ENCODE assay signal across 19 cellular contexts in the genomic region with DNA sequence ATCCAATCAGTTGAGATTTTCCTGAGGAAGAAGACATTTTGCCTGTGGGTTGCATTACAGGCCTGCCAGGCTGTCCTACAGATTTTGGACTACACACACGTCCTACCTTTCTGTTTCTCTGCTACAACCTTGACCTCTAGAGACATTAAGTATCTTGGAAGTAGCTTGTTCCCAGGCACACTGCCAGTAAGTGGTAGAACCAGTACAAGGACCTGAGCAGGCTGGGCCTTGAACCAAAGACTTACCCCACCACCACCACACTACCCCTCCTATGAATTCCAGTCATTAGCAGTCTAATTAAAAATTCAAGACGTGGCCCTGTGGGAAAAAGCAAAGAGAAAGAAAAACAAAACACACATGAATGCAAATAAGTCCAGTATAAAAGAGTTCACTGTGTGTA.
A peak's percentile ranks its signal among the peaks of the same experiment; 100 is the strongest.
DNase-seq lines count a peak whose midpoint lies in the region; ATAC-seq and TF ChIP-seq lines count a peak whose summit lies in the region.
"Had no signal": no experiment of that assay in that cellular context is flagged by ENCODE, and none has a peak within 500 bp of the region (broad histone marks: within the 10 kb centered on the region; RNA-seq: fewer than 3 reads in every experiment).

No MANE protein-coding gene starts in this region.

- no peaks in the 10 kb centered on the region for H3K23me2 ChIP-seq in H9 (ENCODE audit: insufficient read length, low read depth, low read length, poor library complexity, severe bottlenecking)

- no peaks in the 10 kb centered on the region for H4K20me1 ChIP-seq in H9 (ENCODE audit: control insufficient read depth, insufficient read depth, insufficient read length)

- POLR2A ChIA-PET in Caco-2 (lab: Charles Lee), result no interaction called here

- H3K27ac ChIP-seq in H9 (ENCODE audit: insufficient read length, low read depth, low read length), result no peak overlapping the region
- H3K27ac ChIP-seq: neutrophil, PC-9 had no signal

- no peak for TF ChIP-seq CTCF in LNCaP clone FGC (IDR thresholded peaks at IDR 0.05; ENCODE audit: control insufficient read depth, extremely low read depth, insufficient read depth)
- TF ChIP-seq CTCF in H9 (conservative IDR thresholded peaks at IDR 0.05), result no peak
- no peak for TF ChIP-seq CTCF in Caco-2 (IDR thresholded peaks at IDR 0.05; ENCODE audit: insufficient read depth in 1 of 2, low read depth in 1 of 2, low read length in 1 of 2, severe bottlenecking in 1 of 2, unreplicated experiment in 1 of 2)

- H3K9me3 Mint-ChIP-seq in effector memory CD8-positive, alpha-beta T cell, result no peaks in the 10 kb centered on the region
- no peaks in the 10 kb centered on the region for H3K9me3 Mint-ChIP-seq in natural killer cell treated with Interleukin-12 subunit alpha and Interleukin-12 subunit beta and Interleukin-15 and Interleukin-18, amount 100 ng/mL, for 72 hours
- H3K9me3 Mint-ChIP-seq in H9 (no peaks in the 10 kb centered on the region; a peak in 2 of 5 replicates), Caco-2 (ENCODE audit: unreplicated experiment) (no peaks in the 10 kb centered on the region)
- H3K9me3 Mint-ChIP-seq: activated T-helper 2 cell treated with anti-CD3 and anti-CD28 coated beads, Interferon-gamma antibody, Interleukin-2, Interleukin-4, amounts not matched to agents 10 μg/mL and 5 μg/mL and 100 μg/mL, durations not matched to agents 14 hours and 24 hours and 36 hours had no signal

- H3K4me3 ChIP-seq in LNCaP clone FGC (ENCODE audit: low read depth, low read length) (no peak overlapping the region), Caco-2 (ENCODE audit: low read depth, low read length) (no peak overlapping the region)
- H3K4me3 ChIP-seq: PC-9 had no signal

- no peak for ATAC-seq in effector memory CD8-positive, alpha-beta T cell (replicated peaks)
- ATAC-seq in natural killer cell treated with Interleukin-12 subunit alpha and Interleukin-12 subunit beta and Interleukin-15 and Interleukin-18, amount 100 ng/mL, for 72 hours, result no peak
- ATAC-seq: left ventricle myocardium superior had no signal

- H3K4me1 Mint-ChIP-seq in effector memory CD8-positive, alpha-beta T cell (ENCODE audit: low read depth in 2 of 2), result peaks cover 28 to 53% of the 10 kb centered on the region in 2 donors
- H3K4me1 Mint-ChIP-seq in natural killer cell treated with Interleukin-12 subunit alpha and Interleukin-12 subunit beta and Interleukin-15 and Interleukin-18, amount 100 ng/mL, for 72 hours (ENCODE audit: low read depth in 2 of 2), result peaks cover 26 to 31% of the 10 kb centered on the region in 2 donors
- peaks cover 2 to 4% of the 10 kb centered on the region in 2 experiments; a peak in 2 of 4 replicates for H3K4me1 Mint-ChIP-seq in H9
- H3K4me1 Mint-ChIP-seq in Caco-2 (ENCODE audit: low read depth, unreplicated experiment), result no peaks in the 10 kb centered on the region

- no peak overlapping the region for H2BK120ac ChIP-seq in H9 (ENCODE audit: low read depth, low read length, poor library complexity, severe bottlenecking)

- H4K5ac ChIP-seq in H9 (ENCODE audit: insufficient read length, low read depth, low read length), result no peak overlapping the region

- no peak overlapping the region for H3K4ac ChIP-seq in H9 (ENCODE audit: low read depth, low read length)

- H3K14ac ChIP-seq in H9 (ENCODE audit: insufficient read depth, low read length), result no peak overlapping the region

- no peak overlapping the region for H3K18ac ChIP-seq in H9 (ENCODE audit: insufficient read length, low read depth, low read length)

- no CpG with 5 or more reads among the region's 2 CpGs for WGBS in H9 (ENCODE audit: extremely low coverage, insufficient read length, low lambda C conversion rate)

- no peaks in the 10 kb centered on the region for H3K27me3 Mint-ChIP-seq in effector memory CD8-positive, alpha-beta T cell
- no peaks in the 10 kb centered on the region for H3K27me3 Mint-ChIP-seq in natural killer cell treated with Interleukin-12 subunit alpha and Interleukin-12 subunit beta and Interleukin-15 and Interleukin-18, amount 100 ng/mL, for 72 hours
- no peaks in the 10 kb centered on the region for H3K27me3 Mint-ChIP-seq in H9 (ENCODE audit: low read depth)
- H3K27me3 Mint-ChIP-seq in Caco-2 (ENCODE audit: insufficient read depth, unreplicated experiment), result no peaks in the 10 kb centered on the region

- H2BK15ac ChIP-seq in H9 (ENCODE audit: low read depth, low read length), result no peak overlapping the region

- H3K4me3 Mint-ChIP-seq in effector memory CD8-positive, alpha-beta T cell, result peak overlapping the region; percentile 92 to 97
- H3K4me3 Mint-ChIP-seq in natural killer cell treated with Interleukin-12 subunit alpha and Interleukin-12 subunit beta and Interleukin-15 and Interleukin-18, amount 100 ng/mL, for 72 hours, result peak overlapping the region; percentile 84
- no peak overlapping the region for H3K4me3 Mint-ChIP-seq in H9
- H3K4me3 Mint-ChIP-seq in Caco-2 (ENCODE audit: unreplicated experiment), result no peak overlapping the region

- peaks cover 12% of the 10 kb centered on the region for H3K36me3 Mint-ChIP-seq in effector memory CD8-positive, alpha-beta T cell (ENCODE audit: insufficient read depth)
- no peaks in the 10 kb centered on the region for H3K36me3 Mint-ChIP-seq in natural killer cell treated with Interleukin-12 subunit alpha and Interleukin-12 subunit beta and Interleukin-15 and Interleukin-18, amount 100 ng/mL, for 72 hours
- H3K36me3 Mint-ChIP-seq in H9 (ENCODE audit: insufficient read depth in 1 of 3, low read depth in 3 of 3) (no peaks in the 10 kb centered on the region), Caco-2 (ENCODE audit: insufficient read depth, unreplicated experiment) (no peaks in the 10 kb centered on the region)

- H3K4me1 ChIP-seq in H9 (ENCODE audit: insufficient read depth, low read length), result no peaks in the 10 kb centered on the region
- peaks cover 3% of the 10 kb centered on the region; the same call in 1 of the 2 replicates for H3K4me1 ChIP-seq in Caco-2

- H4K8ac ChIP-seq in H9 (replicated peaks; ENCODE audit: insufficient read length, low read depth, low read length), result no peak overlapping the region

- DNase-seq in Ammon's horn (ENCODE audit: low spot score) (peak; percentile 38), LNCaP clone FGC (ENCODE audit: low read depth) (peak; percentile 79), H9 (no peak), Caco-2 (no peak), SKM-1 (lab: John Stamatoyannopoulos, UW; ENCODE audit: unreplicated experiment) (no peak), NCI-H128 (lab: John Stamatoyannopoulos, UW; ENCODE audit: unreplicated experiment) (no peak)
- no peak for DNase-seq in effector memory CD8-positive, alpha-beta T cell
- no peak for DNase-seq in natural killer cell treated with Interleukin-12 subunit alpha and Interleukin-12 subunit beta and Interleukin-15 and Interleukin-18, amount 100 ng/mL, for 72 hours (ENCODE audit: low spot score)
- DNase-seq: AML-193; aorta; Karpas-422; left ventricle myocardium superior; NCI-H1694; NCI-H510A; PC-9; small intestine; stimulated activated naive CD8-positive, alpha-beta T cell treated with anti-CD3 and anti-CD28 coated beads, Interleukin-15, Interleukin-2, amounts not matched to agents 100 U/mL and 50 U/mL, for 24 hours had no signal

- H3K27me3 ChIP-seq in H9 (ENCODE audit: insufficient read depth, low read length), result no peaks in the 10 kb centered on the region
- no peaks in the 10 kb centered on the region for H3K27me3 ChIP-seq in Caco-2 (replicated peaks; ENCODE audit: control insufficient read depth, insufficient read depth, low read length)
- H3K27me3 ChIP-seq: neutrophil had no signal

- H3T11ph ChIP-seq in H9 (ENCODE audit: low read length), result no peak overlapping the region

- H3K27ac Mint-ChIP-seq in effector memory CD8-positive, alpha-beta T cell, result peak overlapping the region; percentile 99 to 100
- H3K27ac Mint-ChIP-seq in natural killer cell treated with Interleukin-12 subunit alpha and Interleukin-12 subunit beta and Interleukin-15 and Interleukin-18, amount 100 ng/mL, for 72 hours, result peak overlapping the region; percentile 88 to 89
- H3K27ac Mint-ChIP-seq in H9 (no peak overlapping the region), Caco-2 (ENCODE audit: unreplicated experiment) (no peak overlapping the region)
- H3K27ac Mint-ChIP-seq: activated T-helper 2 cell treated with anti-CD3 and anti-CD28 coated beads, Interferon-gamma antibody, Interleukin-2, Interleukin-4, amounts not matched to agents 10 μg/mL and 5 μg/mL and 100 μg/mL, durations not matched to agents 14 hours and 24 hours and 36 hours had no signal

- H2BK20ac ChIP-seq in H9 (ENCODE audit: low read depth, low read length, poor library complexity, severe bottlenecking), result no peak overlapping the region

- H2BK5ac ChIP-seq in H9 (ENCODE audit: insufficient read length, low read length), result no peak overlapping the region

- H3K9me3 ChIP-seq in H9 (ENCODE audit: control insufficient read depth, low read depth, low read length), result no peaks in the 10 kb centered on the region
- no peaks in the 10 kb centered on the region for H3K9me3 ChIP-seq in Caco-2
- H3K9me3 ChIP-seq: neutrophil had no signal

- no peak overlapping the region for H2BK12ac ChIP-seq in H9 (ENCODE audit: insufficient read length, low read depth, low read length)

- no peaks in the 10 kb centered on the region for H3K79me1 ChIP-seq in H9 (ENCODE audit: insufficient read depth, low read depth, low read length, poor library complexity, severe bottlenecking)

- no peak overlapping the region for H3K23ac ChIP-seq in H9 (ENCODE audit: insufficient read length, low read depth, low read length)

- no peak overlapping the region for H4K91ac ChIP-seq in H9 (ENCODE audit: insufficient read length, low read depth, low read length)

- no peak overlapping the region for H3K4me2 ChIP-seq in H9 (ENCODE audit: insufficient read depth, insufficient read length, low read length)
- H3K4me2 ChIP-seq: PC-9 had no signal

- CTCF ChIA-PET in Caco-2 (lab: Charles Lee), result interaction anchor here (0.5 kb wide), 1 partner anchor 426 kb away, joined by 5 read pairs; no protein-coding TSS in a partner anchor

- H3K36me3 ChIP-seq in Caco-2 (ENCODE audit: control insufficient read depth, insufficient read depth, low read length), result no peaks in the 10 kb centered on the region
- H3K36me3 ChIP-seq: neutrophil had no signal

- intact Hi-C loops in Caco-2 (cut with micrococcal nuclease; ENCODE audit: unreplicated experiment), result no loop called here

- BruUV-seq in Caco-2 (replicated peaks; lab: Mats Ljungman, UMichigan), result no TSS peak

- no peak overlapping the region for H3K9ac ChIP-seq in H9 (ENCODE audit: extremely low read depth, insufficient read length, low read length)

- no peaks in the 10 kb centered on the region for H3K79me2 ChIP-seq in H9 (ENCODE audit: insufficient read depth, low read length)

- H3K56ac ChIP-seq in H9 (ENCODE audit: insufficient read length, low read depth, low read length), result no peak overlapping the region

- H2AFZ ChIP-seq in H9 (ENCODE audit: low read length), result no peak overlapping the region
- H2AFZ ChIP-seq: PC-9 had no signal

- H2AK5ac ChIP-seq in H9 (ENCODE audit: insufficient read length, low read length), result no peak overlapping the region

Comparison
In these comparisons a context has a peak if more than half of its experiments do, and no peak if none do; other contexts are left out.
1. DNase-seq: peak in Ammon's horn (single experiment) and LNCaP clone FGC (single experiment); none in effector memory CD8-positive, alpha-beta T cell (0 of 3), natural killer cell treated with Interleukin-12 subunit alpha and Interleukin-12 subunit beta and Interleukin-15 and Interleukin-18, amount 100 ng/mL, for 72 hours (single experiment), H9 (single experiment), Caco-2 (0 of 2), SKM-1 (single experiment) and NCI-H128 (single experiment).
2. H3K27ac Mint-ChIP-seq: peak in effector memory CD8-positive, alpha-beta T cell (2 of 2) and natural killer cell treated with Interleukin-12 subunit alpha and Interleukin-12 subunit beta and Interleukin-15 and Interleukin-18, amount 100 ng/mL, for 72 hours (2 of 2); none in H9 (0 of 3) and Caco-2 (single experiment).
3. H3K4me3 Mint-ChIP-seq: peak in effector memory CD8-positive, alpha-beta T cell (2 of 2) and natural killer cell treated with Interleukin-12 subunit alpha and Interleukin-12 subunit beta and Interleukin-15 and Interleukin-18, amount 100 ng/mL, for 72 hours (single experiment); none in H9 (0 of 2) and Caco-2 (single experiment).